ENCODE assay signal across 18 cellular contexts in the genomic region with DNA sequence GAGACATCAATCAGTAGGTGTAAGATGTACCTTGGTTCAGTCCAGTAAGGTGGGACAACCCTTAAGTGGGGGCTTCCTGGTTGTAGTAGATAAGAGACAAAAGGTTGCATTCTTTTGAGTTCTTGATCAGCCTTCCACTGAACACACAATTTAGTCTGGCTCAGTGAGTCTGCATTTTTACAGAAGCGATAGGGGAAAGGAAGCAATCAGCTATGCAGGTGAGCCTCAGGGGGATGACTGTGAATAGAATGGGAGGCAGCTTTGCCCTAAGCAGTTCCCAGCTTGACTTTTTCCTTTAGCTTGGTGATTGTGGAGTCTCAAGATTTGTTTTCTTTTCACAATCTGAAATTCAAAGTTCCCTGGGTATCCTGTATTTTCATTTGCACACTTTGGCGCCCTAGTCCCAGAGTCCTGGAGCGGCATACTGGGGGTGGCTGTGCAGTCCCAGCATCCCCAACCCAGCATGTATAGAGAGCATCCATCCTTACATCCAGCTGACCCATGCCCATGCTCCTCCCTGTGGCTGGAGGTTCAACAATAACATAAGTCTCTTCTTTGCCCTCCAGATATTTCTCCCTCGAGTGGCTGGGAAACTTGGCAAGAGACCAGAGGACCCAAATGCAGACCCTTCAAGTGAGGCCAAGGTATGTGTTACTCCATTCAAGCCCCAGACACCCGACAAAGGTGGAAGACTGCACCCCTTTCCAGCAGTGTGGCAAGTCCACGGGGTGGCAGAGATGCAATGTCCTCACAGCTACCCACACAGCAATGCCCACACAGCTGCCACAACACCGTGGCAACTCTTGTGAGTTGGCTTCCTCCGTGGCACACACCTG. TPM values are rescaled to one million over a fixed set of nuclear protein-coding genes. Genes with fewer than 3 reads are reported as not detected.
DNase-seq lines count a peak whose midpoint lies in the region; FAIRE-seq and TF ChIP-seq lines count a peak whose summit lies in the region.
"Had no signal": no experiment of that assay in that cellular context is flagged by ENCODE, and none has a peak within 500 bp of the region (broad histone marks: within the 10 kb centered on the region; RNA-seq: fewer than 3 reads in every experiment).

No MANE protein-coding gene starts in this region.

- H3K36me3 ChIP-seq in kidney (ENCODE audit: control insufficient read depth in 1 of 2, insufficient read depth in 2 of 2, low read length in 2 of 2) = no peaks in the 10 kb centered on the region
- no peaks in the 10 kb centered on the region for H3K36me3 ChIP-seq in trophoblast cell (ENCODE audit: control insufficient read depth in 1 of 2, insufficient read depth in 2 of 2, low read length in 2 of 2)
- no peaks in the 10 kb centered on the region for H3K36me3 ChIP-seq in right atrium auricular region
- H3K36me3 ChIP-seq: BE2C, SJCRH30 had no signal

- H3K4ac ChIP-seq in trophoblast cell (ENCODE audit: low read depth, low read length) = no peak overlapping the region

- POLR2A ChIA-PET in RWPE1 (lab: Yijun Ruan, JAX; ENCODE audit: low non-redundant PET) = no interaction called here

- H2BK12ac ChIP-seq in trophoblast cell (ENCODE audit: low read length) = no peak overlapping the region

- H3K4me2 ChIP-seq in trophoblast cell (ENCODE audit: low read length) = no peak overlapping the region

- intact Hi-C loops in kidney (cut with DNase I) = no loop called here

- H2AK5ac ChIP-seq in trophoblast cell (ENCODE audit: low read length) = no peak overlapping the region

- H3K14ac ChIP-seq in trophoblast cell (ENCODE audit: low read length) = no peak overlapping the region

- H3K27me3 ChIP-seq in trophoblast cell (ENCODE audit: insufficient read depth, low read length) = no peaks in the 10 kb centered on the region
- no peaks in the 10 kb centered on the region for H3K27me3 ChIP-seq in right atrium auricular region
- H3K27me3 ChIP-seq: BE2C had no signal

- H2BK120ac ChIP-seq in trophoblast cell (ENCODE audit: insufficient read depth, low read length, poor library complexity) = no peak overlapping the region

- H4K12ac ChIP-seq in trophoblast cell (ENCODE audit: low read depth, low read length) = no peak overlapping the region

- DNase-seq in RWPE1 (ENCODE audit: low spot score) = no peak
- peak; percentile 32 for DNase-seq in kidney
- DNase-seq in trophoblast cell = peak; percentile 56 to 65
- DNase-seq in stimulated activated CD4-positive, alpha-beta T cell treated with anti-CD3 and anti-CD28 coated beads, Interleukin-1b, Interleukin-23, amount 100 ng/mL, for 48 hours = no peak
- DNase-seq in NCI-H1436 (lab: John Stamatoyannopoulos, UW) = no peak
- no peak for DNase-seq in right atrium auricular region (ENCODE audit: low spot score)
- DNase-seq in retina = no peak
- DNase-seq: BE2C; CD8-positive, alpha-beta memory T cell; KG1; NCI-H1417 treated with DMSO at 0.1 percent for 48 hours; NCI-H2029; NCI-H748 treated with DMSO at 0.1 percent for 48 hours; SJCRH30 had no signal

- H4K91ac ChIP-seq in trophoblast cell (ENCODE audit: low read depth, low read length) = peak overlapping the region; percentile 42

- H3K79me1 ChIP-seq in trophoblast cell (ENCODE audit: low read length) = no peaks in the 10 kb centered on the region

- H3K18ac ChIP-seq in trophoblast cell (ENCODE audit: low read length) = no peak overlapping the region

- CTCF ChIA-PET in RWPE1 (lab: Yijun Ruan, JAX) = no interaction called here

- H4K8ac ChIP-seq in trophoblast cell (ENCODE audit: low read depth, low read length) = no peak overlapping the region

- no peak overlapping the region for H3K23ac ChIP-seq in trophoblast cell (ENCODE audit: low read length)

- no peaks in the 10 kb centered on the region for H3K79me2 ChIP-seq in trophoblast cell (ENCODE audit: control insufficient read depth, insufficient read depth, low read length, poor library complexity)

- WGBS in trophoblast cell (ENCODE audit: extremely low coverage, insufficient coverage, insufficient read length) = no CpG with 5 or more reads among the region's 8 CpGs

- no peaks in the 10 kb centered on the region for H3K9me3 ChIP-seq in kidney (ENCODE audit: control insufficient read depth in 1 of 2, low read length in 2 of 2)
- peaks cover 2% of the 10 kb centered on the region for H3K9me3 ChIP-seq in trophoblast cell (ENCODE audit: insufficient read depth, low read depth, low read length)
- no peaks in the 10 kb centered on the region for H3K9me3 ChIP-seq in right atrium auricular region
- H3K9me3 ChIP-seq: BE2C, SJCRH30 had no signal

- TF ChIP-seq CTCF in RWPE1 (conservative IDR thresholded peaks at IDR 0.05; ENCODE audit: low read depth) (no peak), kidney (IDR thresholded peaks at IDR 0.05; ENCODE audit: borderline replicate concordance, extremely low read depth, insufficient read depth) (no peak), right atrium auricular region (IDR thresholded peaks at IDR 0.05) (no peak)

- H3K9ac ChIP-seq in kidney (ENCODE audit: low read length in 2 of 2) (no peak overlapping the region), trophoblast cell (ENCODE audit: low read length) (no peak overlapping the region)

- no peak overlapping the region for H2AFZ ChIP-seq in trophoblast cell (ENCODE audit: insufficient read depth, low read length, poor library complexity)

- H3K4me3 ChIP-seq in kidney (ENCODE audit: low read length in 2 of 2) = no peak overlapping the region
- H3K4me3 ChIP-seq in trophoblast cell (ENCODE audit: low read depth, low read length) = no peak overlapping the region
- no peak overlapping the region for H3K4me3 ChIP-seq in right atrium auricular region
- H3K4me3 ChIP-seq: SJCRH30 had no signal

- FAIRE-seq in kidney (lab: Jason Lieb, UNC) = no peak
- FAIRE-seq: D721Med, G401.6, GM18507 had no signal

- H3K27ac ChIP-seq in RWPE1 = peak overlapping the region; percentile 10; the same call in 1 of the 2 replicates
- no peak overlapping the region for H3K27ac ChIP-seq in kidney (ENCODE audit: low read depth in 2 of 2, low read length in 2 of 2)
- peak overlapping the region; percentile 16 for H3K27ac ChIP-seq in trophoblast cell (ENCODE audit: low read depth, low read length)
- no peak overlapping the region for H3K27ac ChIP-seq in right atrium auricular region
- H3K27ac ChIP-seq: SJCRH30 had no signal

- H3K4me1 ChIP-seq in kidney (ENCODE audit: control insufficient read depth in 1 of 2, insufficient read depth in 1 of 2, low read depth in 1 of 2, low read length in 2 of 2) = peaks cover 3 to 6% of the 10 kb centered on the region in 2 donors
- H3K4me1 ChIP-seq in trophoblast cell (ENCODE audit: control insufficient read depth in 1 of 2, insufficient read depth in 2 of 2, low read length in 2 of 2) = peaks cover 4 to 8% of the 10 kb centered on the region in 2 experiments
- H3K4me1 ChIP-seq in right atrium auricular region = peaks cover 0 to 4% of the 10 kb centered on the region in 2 donors
- H3K4me1 ChIP-seq: BE2C, SJCRH30 had no signal

- H2BK5ac ChIP-seq in trophoblast cell (ENCODE audit: low read depth, low read length, poor library complexity) = no peak overlapping the region

RNA-seq across cellular contexts. Expression of a gene that starts 20.1 kb away (rescaled TPM):
- total RNA-seq in kidney = not detected
- not detected for polyA plus RNA-seq in kidney (ENCODE audit: insufficient read depth, low read depth, low replicate concordance)
- not detected in 2 replicates for polyA plus RNA-seq in trophoblast cell (2013)
- total RNA-seq in right atrium auricular region = not detected
- total RNA-seq: CD8-positive, alpha-beta memory T cell; NCI-H460; SJCRH30 had no signal
- polyA plus RNA-seq: CD8-positive, alpha-beta memory T cell had no signal

RNA-seq across cellular contexts. Expression of a gene that starts 44.3 kb away (rescaled TPM):
- total RNA-seq in kidney = 59.1 TPM
- polyA plus RNA-seq in kidney (ENCODE audit: insufficient read depth, low read depth, low replicate concordance) = 151 TPM
- polyA plus RNA-seq in trophoblast cell (2013) = 15.7 and 16.1 TPM in 2 replicates
- 1 to 10 TPM; 1.0 to 4.5 TPM for total RNA-seq in right atrium auricular region
- total RNA-seq: CD8-positive, alpha-beta memory T cell had no signal
- polyA plus RNA-seq: CD8-positive, alpha-beta memory T cell had no signal

RNA-seq across cellular contexts. Expression of a gene that starts 59.2 kb away (rescaled TPM):
- 9.6 TPM for total RNA-seq in kidney
- polyA plus RNA-seq in kidney (ENCODE audit: insufficient read depth, low read depth, low replicate concordance) = 4.6 TPM
- 3.8 and 4.1 TPM in 2 replicates for polyA plus RNA-seq in trophoblast cell (2013)
- 100 to 1,000 TPM in 1 of 2 donors, 10 to 100 TPM in 1; 27.1 to 108 TPM for total RNA-seq in right atrium auricular region
- total RNA-seq: CD8-positive, alpha-beta memory T cell had no signal
- polyA plus RNA-seq: CD8-positive, alpha-beta memory T cell had no signal

Comparison
In these comparisons a context has a peak if more than half of its experiments do, and no peak if none do; other contexts are left out.
1. DNase-seq: peak in kidney (single experiment) and trophoblast cell (2 of 2); none in RWPE1 (single experiment), stimulated activated CD4-positive, alpha-beta T cell treated with anti-CD3 and anti-CD28 coated beads, Interleukin-1b, Interleukin-23, amount 100 ng/mL, for 48 hours (single experiment), NCI-H1436 (single experiment), right atrium auricular region (single experiment) and retina (single experiment).
2. H3K27ac ChIP-seq: peak in RWPE1 (single experiment) and trophoblast cell (single experiment); none in kidney (0 of 2) and right atrium auricular region (0 of 2).
3. RNA of a gene that starts 44.3 kb away (total RNA-seq): 59.1 TPM in kidney (single experiment); 1.0 to 4.5 TPM in right atrium auricular region; every median in the first group is over 10 times any median in the second.